8 cellular contexts compared by ENCODE assay signal in genomic region chr3:112979244-112979832, GRCh38. TPM values are rescaled to one million over a fixed set of nuclear protein-coding genes. Genes with fewer than 3 reads are reported as not detected.
DNase-seq lines count a peak whose midpoint lies in the region; ATAC-seq, FAIRE-seq and TF ChIP-seq lines count a peak whose summit lies in the region.

No MANE protein-coding gene starts in this region.

- DNase-seq in Daoy (ENCODE audit: low read depth): peak; percentile 12
- peak; percentile 19 for DNase-seq in HuH-7 (ENCODE audit: low spot score)
- peak; percentile 40 for DNase-seq in glomerular visceral epithelial cell (ENCODE audit: extremely low spot score)
- no peak for DNase-seq in testis
- no peak for DNase-seq in activated naive CD8-positive, alpha-beta T cell treated with anti-CD3 and anti-CD28 coated beads for 36 hours

- no peaks in the 10 kb centered on the region for H3K9me3 Mint-ChIP-seq in activated naive CD8-positive, alpha-beta T cell treated with anti-CD3 and anti-CD28 coated beads for 36 hours

- no peak overlapping the region for H3K27ac ChIP-seq in testis

- no peaks in the 10 kb centered on the region for H3K4me1 ChIP-seq in testis

- no peak for TF ChIP-seq POLR2A in testis (IDR thresholded peaks at IDR 0.05)
- TF ChIP-seq POLR2A in GM18505 (IDR thresholded peaks at IDR 0.05; ENCODE audit: borderline replicate concordance, extremely low read depth, insufficient read depth, insufficient read length): no peak

- ATAC-seq in GM18505 (IDR thresholded peaks at IDR 0.05; ENCODE audit: unreplicated experiment): no peak
- no peak for ATAC-seq in GM18861 (IDR thresholded peaks at IDR 0.05; ENCODE audit: unreplicated experiment)

- peak; percentile 23 to 84 (median 36) for TF ChIP-seq CTCF in testis (IDR thresholded peaks at IDR 0.05)

- intact Hi-C loops in testis (cut with DNase I; ENCODE audit: low total_unique reads): no loop called here

- H3K9me3 ChIP-seq in testis: no peaks in the 10 kb centered on the region

- FAIRE-seq in TTC549 (lab: Jason Lieb, UNC): peak; percentile 29

- no peaks in the 10 kb centered on the region for H3K36me3 ChIP-seq in testis (ENCODE audit: low read depth, missing control alignments)

- H3K27me3 Mint-ChIP-seq in activated naive CD8-positive, alpha-beta T cell treated with anti-CD3 and anti-CD28 coated beads for 36 hours: no peaks in the 10 kb centered on the region

- peaks cover 41% of the 10 kb centered on the region for H3K4me1 Mint-ChIP-seq in activated naive CD8-positive, alpha-beta T cell treated with anti-CD3 and anti-CD28 coated beads for 36 hours

- no peak overlapping the region for H3K4me3 ChIP-seq in testis

- H3K4me3 Mint-ChIP-seq in activated naive CD8-positive, alpha-beta T cell treated with anti-CD3 and anti-CD28 coated beads for 36 hours: no peak overlapping the region

- no peaks in the 10 kb centered on the region for H3K36me3 Mint-ChIP-seq in activated naive CD8-positive, alpha-beta T cell treated with anti-CD3 and anti-CD28 coated beads for 36 hours

- no peaks in the 10 kb centered on the region for H3K27me3 ChIP-seq in testis

- 87% methylated on average over 1 of the region's 1 CpG for WGBS in testis, 2 donors

- no peak overlapping the region for H3K27ac Mint-ChIP-seq in activated naive CD8-positive, alpha-beta T cell treated with anti-CD3 and anti-CD28 coated beads for 36 hours

RNA-seq across cellular contexts. Expression of gene CD200R1, which starts 4.4 kb away (rescaled TPM):
- total RNA-seq in Daoy (2014; rRNA removed; shearing (Covaris generic)): 0.09 TPM in 1 of 2 replicates, not detected in the other
- total RNA-seq in testis: 1 to 10 TPM; 1.3 to 1.7 TPM
- polyA plus RNA-seq in testis (ENCODE audit: insufficient read depth, low read depth, low replicate concordance): 1.5 TPM
- 1 to 10 TPM; 1.4 to 1.8 TPM for total RNA-seq in activated naive CD8-positive, alpha-beta T cell treated with anti-CD3 and anti-CD28 coated beads for 36 hours

RNA-seq across cellular contexts. Expression of gene GTPBP8, which starts 11.4 kb away (rescaled TPM):
- 49.3 and 94.4 TPM in 2 replicates for total RNA-seq in Daoy (2014; rRNA removed; shearing (Covaris generic))
- 10 to 100 TPM; 37.7 to 50.7 TPM for total RNA-seq in testis
- polyA plus RNA-seq in testis (ENCODE audit: insufficient read depth, low read depth, low replicate concordance): 39.3 TPM
- total RNA-seq in activated naive CD8-positive, alpha-beta T cell treated with anti-CD3 and anti-CD28 coated beads for 36 hours: 10 to 100 TPM; 26.6 to 31.6 TPM

Comparison
In these comparisons a context has a peak if more than half of its experiments do, and no peak if none do; other contexts are left out.
1. DNase-seq: peak in Daoy (single experiment), HuH-7 (single experiment) and glomerular visceral epithelial cell (single experiment); none in testis (single experiment) and activated naive CD8-positive, alpha-beta T cell treated with anti-CD3 and anti-CD28 coated beads for 36 hours (single experiment).